10 cellular contexts compared by ENCODE assay signal in the genomic region with DNA sequence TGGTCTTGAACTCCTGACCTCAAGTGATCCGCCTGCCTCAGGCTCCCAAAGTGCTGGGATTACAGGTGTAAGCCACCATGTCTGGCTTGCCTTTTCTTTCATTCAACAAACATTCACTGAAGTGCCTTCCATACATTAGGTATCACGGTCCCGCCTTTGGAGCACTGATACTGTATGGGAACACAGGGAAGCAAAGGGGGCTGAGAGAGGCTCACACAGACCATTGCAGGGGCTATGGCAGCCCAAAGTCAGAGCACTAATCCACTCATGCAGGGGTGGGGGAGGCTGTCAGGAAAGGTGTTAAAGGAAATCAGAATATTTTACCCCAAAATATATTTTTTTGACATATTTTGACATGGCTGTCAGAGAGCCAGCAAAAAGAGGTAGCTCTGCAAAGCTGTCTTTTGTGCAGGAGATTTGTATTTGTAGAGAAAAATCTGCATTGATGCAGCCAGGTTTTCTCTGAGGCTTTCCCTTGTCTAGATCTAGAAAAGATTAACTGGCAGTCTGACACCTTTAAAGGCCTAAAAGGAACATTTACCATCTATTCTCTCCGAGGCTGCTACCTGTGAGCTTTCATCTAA.
"Had no signal": no experiment of that assay in that cellular context is flagged by ENCODE, and none has a peak within 500 bp of the region (broad histone marks: within the 10 kb centered on the region; RNA-seq: fewer than 3 reads in every experiment).

No MANE protein-coding gene starts in this region.

- H3K4me3 ChIP-seq: mucosa of descending colon had no signal

- DNase-seq: activated CD4-positive, alpha-beta memory T cell treated with anti-CD3 and anti-CD28 coated beads for 36 hours; activated T-cell treated with anti-CD3 and anti-CD28 coated beads, Interleukin-2, amount 50 U/mL, for 4 hours; foreskin keratinocyte; kidney; mucosa of descending colon; naive thymus-derived CD8-positive, alpha-beta T cell; stimulated activated CD4-positive, alpha-beta T cell treated with anti-CD3 and anti-CD28 coated beads, Interleukin-4, amount 100 ng/mL, for 1 hour; stimulated activated CD8-positive, alpha-beta memory T cell treated with anti-CD3 and anti-CD28 coated beads, Interleukin-4, amount 100 ng/mL, for 48 hours; stimulated activated naive CD8-positive, alpha-beta T cell treated with anti-CD3 and anti-CD28 coated beads, Interleukin-15, Interleukin-2, amounts not matched to agents 100 U/mL and 50 U/mL, for 24 hours; T1000 had no signal

- H3K4me3 Mint-ChIP-seq: activated CD4-positive, alpha-beta memory T cell treated with anti-CD3 and anti-CD28 coated beads for 36 hours; activated T-cell treated with anti-CD3 and anti-CD28 coated beads, Interleukin-2, amount 50 U/mL, for 4 hours; naive thymus-derived CD8-positive, alpha-beta T cell had no signal

- ATAC-seq: activated T-cell treated with anti-CD3 and anti-CD28 coated beads, Interleukin-2, amount 50 U/mL, for 4 hours; foreskin keratinocyte; mucosa of descending colon; naive thymus-derived CD8-positive, alpha-beta T cell; stimulated activated naive CD8-positive, alpha-beta T cell treated with anti-CD3 and anti-CD28 coated beads, Interleukin-15, Interleukin-2, amounts not matched to agents 100 U/mL and 50 U/mL, for 24 hours had no signal

- H3K27me3 ChIP-seq: foreskin keratinocyte had no signal

- H3K4me1 Mint-ChIP-seq: naive thymus-derived CD8-positive, alpha-beta T cell had no signal

- H3K27ac ChIP-seq: foreskin keratinocyte had no signal

- H3K27ac Mint-ChIP-seq: activated CD4-positive, alpha-beta memory T cell treated with anti-CD3 and anti-CD28 coated beads for 36 hours; naive thymus-derived CD8-positive, alpha-beta T cell had no signal

- H3K9me3 ChIP-seq: mucosa of descending colon had no signal

- H3K9me3 Mint-ChIP-seq: activated CD4-positive, alpha-beta memory T cell treated with anti-CD3 and anti-CD28 coated beads for 36 hours; activated T-cell treated with anti-CD3 and anti-CD28 coated beads, Interleukin-2, amount 50 U/mL, for 4 hours; naive thymus-derived CD8-positive, alpha-beta T cell had no signal

- H3K36me3 Mint-ChIP-seq: activated CD4-positive, alpha-beta memory T cell treated with anti-CD3 and anti-CD28 coated beads for 36 hours; naive thymus-derived CD8-positive, alpha-beta T cell had no signal
